Comparison of ENCODE assay signal across 18 cellular contexts in the genomic region with DNA sequence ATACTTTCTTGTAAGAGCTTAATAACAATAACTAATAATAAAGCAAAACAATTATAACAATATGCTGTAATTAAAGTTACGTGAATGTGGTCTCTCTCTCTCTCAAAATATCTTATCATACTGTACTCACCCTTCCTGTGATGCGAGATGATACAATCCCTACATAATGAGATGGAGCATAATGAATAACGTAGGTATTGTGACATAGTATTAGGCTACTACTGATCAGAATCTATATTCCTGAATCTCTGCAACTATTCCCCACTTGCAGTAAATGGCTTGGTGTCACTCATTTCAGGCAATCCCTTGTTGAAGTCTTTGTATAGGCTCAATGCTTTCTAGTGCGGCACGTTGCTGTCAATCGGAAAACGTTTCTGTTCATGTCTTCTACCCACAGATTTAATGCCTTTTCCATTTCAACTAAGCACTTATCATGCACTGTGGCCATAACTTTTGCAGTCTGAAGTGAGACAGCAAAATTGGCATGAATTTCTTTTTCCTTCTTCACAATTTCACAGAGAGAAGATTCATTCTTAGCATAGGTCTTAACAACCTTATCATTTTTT. TPM values are rescaled to one million over a fixed set of nuclear protein-coding genes. Genes with fewer than 3 reads are reported as not detected.
DNase-seq lines count a peak whose midpoint lies in the region; FAIRE-seq and TF ChIP-seq lines count a peak whose summit lies in the region.
"Had no signal": no experiment of that assay in that cellular context is flagged by ENCODE, and none has a peak within 500 bp of the region (broad histone marks: within the 10 kb centered on the region; RNA-seq: fewer than 3 reads in every experiment).

No MANE protein-coding gene starts in this region.

- no peak overlapping the region for H3K9ac ChIP-seq in astrocyte (ENCODE audit: low read length)
- H3K9ac ChIP-seq in neural cell (ENCODE audit: low read length) = peak overlapping the region; percentile 2
- H3K9ac ChIP-seq: KMS-11 had no signal

- H3K4me2 ChIP-seq in PC-9 = no peak overlapping the region
- peak overlapping the region; percentile 76 for H3K4me2 ChIP-seq in astrocyte (ENCODE audit: low read length)
- H3K4me2 ChIP-seq in neural cell (ENCODE audit: low read length) = no peak overlapping the region
- H3K4me2 ChIP-seq: GM23338, KMS-11 had no signal

- TF ChIP-seq CTCF in PC-9 (conservative IDR thresholded peaks at IDR 0.05) (no peak), astrocyte (IDR thresholded peaks at IDR 0.05; ENCODE audit: insufficient read depth, low read depth, low read length) (no peak), neural cell (IDR thresholded peaks at IDR 0.05; ENCODE audit: poor library complexity, severe bottlenecking) (no peak), suprapubic skin (IDR thresholded peaks at IDR 0.05) (no peak)

- H2AFZ ChIP-seq in ACC112 (ENCODE audit: low read length, unreplicated experiment) (peak overlapping the region; percentile 74), PC-9 (peak overlapping the region; percentile 11; the same call in 1 of the 2 replicates), astrocyte (ENCODE audit: low read depth, low read length) (no peak overlapping the region), neural cell (ENCODE audit: low read depth, low read length) (no peak overlapping the region)
- H2AFZ ChIP-seq: GM23338 had no signal

- WGBS in suprapubic skin = 87% methylated on average over 7 of the region's 7 CpGs

- H3K9me2 ChIP-seq in PC-9 (ENCODE audit: insufficient read depth) = no peaks in the 10 kb centered on the region
- H3K9me2 ChIP-seq in neural cell (ENCODE audit: insufficient read depth, low read length) = no peaks in the 10 kb centered on the region

- intact Hi-C loops in PC-9 (cut with micrococcal nuclease; ENCODE audit: unreplicated experiment) = no loop called here

- no peak overlapping the region for H3K4me3 Mint-ChIP-seq in astrocyte (ENCODE audit: unreplicated experiment)
- H3K4me3 Mint-ChIP-seq: B cell, GM23338 had no signal

- H3K27me3 Mint-ChIP-seq in astrocyte (ENCODE audit: low read depth, unreplicated experiment) = no peaks in the 10 kb centered on the region
- H3K27me3 Mint-ChIP-seq: B cell had no signal

- peaks cover 24% of the 10 kb centered on the region for H3K4me1 Mint-ChIP-seq in astrocyte (ENCODE audit: low read depth, unreplicated experiment)
- H3K4me1 Mint-ChIP-seq: GM23338 had no signal

- no peak for TF ChIP-seq POLR2A in suprapubic skin (IDR thresholded peaks at IDR 0.05)

- TF ChIP-seq EP300 in neural cell (conservative IDR thresholded peaks at IDR 0.05; ENCODE audit: poor library complexity, severe bottlenecking) (peak; percentile 93), suprapubic skin (IDR thresholded peaks at IDR 0.05) (no peak)

- H3K4me1 ChIP-seq in ACC112 (ENCODE audit: control insufficient read depth, insufficient read depth, low read length, unreplicated experiment) = peaks cover 16% of the 10 kb centered on the region
- H3K4me1 ChIP-seq in PC-9 (replicated peaks; ENCODE audit: insufficient read depth) = no peaks in the 10 kb centered on the region
- peaks cover 5% of the 10 kb centered on the region for H3K4me1 ChIP-seq in astrocyte (ENCODE audit: insufficient read depth, low read length)
- no peaks in the 10 kb centered on the region for H3K4me1 ChIP-seq in suprapubic skin
- H3K4me1 ChIP-seq: Caco-2 had no signal

- H3K27ac ChIP-seq in ACC112 (ENCODE audit: low read depth, low read length) = peak overlapping the region; percentile 3; the same call in 1 of the 2 replicates
- no peak overlapping the region for H3K27ac ChIP-seq in PC-9
- no peak overlapping the region for H3K27ac ChIP-seq in astrocyte (ENCODE audit: low read depth, low read length)
- peak overlapping the region; percentile 66 for H3K27ac ChIP-seq in neural cell (ENCODE audit: low read length)
- no peak overlapping the region for H3K27ac ChIP-seq in suprapubic skin
- H3K27ac ChIP-seq: KMS-11 had no signal

- H3K9me3 Mint-ChIP-seq in astrocyte (ENCODE audit: unreplicated experiment) = no peaks in the 10 kb centered on the region
- H3K9me3 Mint-ChIP-seq: GM23338 had no signal

- no peaks in the 10 kb centered on the region for H4K20me1 ChIP-seq in PC-9 (ENCODE audit: insufficient read depth)
- H4K20me1 ChIP-seq in astrocyte (ENCODE audit: insufficient read depth, low read length) = no peaks in the 10 kb centered on the region
- no peaks in the 10 kb centered on the region for H4K20me1 ChIP-seq in neural cell (ENCODE audit: insufficient read depth)

- CTCF ChIA-PET in PC-9 (lab: Charles Lee) = no interaction called here

- no peak for DNase-seq in PC-9
- DNase-seq in astrocyte (ENCODE audit: low read depth) = no peak
- no peak for DNase-seq in T1000 (lab: John Stamatoyannopoulos, UW)
- DNase-seq in hippocampal formation (lab: John Stamatoyannopoulos, UW) = no peak
- DNase-seq in COLO668 (lab: John Stamatoyannopoulos, UW; ENCODE audit: unreplicated experiment) = no peak
- DNase-seq in suprapubic skin (ENCODE audit: low spot score in 2 of 2) = no peak
- DNase-seq: 8988T, Caco-2, GDM1, NCI-H1417 treated with DMSO at 0.1 percent for 48 hours, NCI-H187 treated with DMSO at 0.1 percent for 48 hours, NCI-H345, NCI-H524 treated with DMSO at 0.1 percent for 48 hours had no signal

- H3K27me3 ChIP-seq in ACC112 (ENCODE audit: insufficient read depth, low read length) (no peaks in the 10 kb centered on the region), PC-9 (ENCODE audit: insufficient read depth, low read depth) (no peaks in the 10 kb centered on the region), astrocyte (ENCODE audit: insufficient read depth, low read length) (no peaks in the 10 kb centered on the region), neural cell (ENCODE audit: insufficient read depth, low read depth, low read length) (no peaks in the 10 kb centered on the region), suprapubic skin (no peaks in the 10 kb centered on the region)

- H3K36me3 ChIP-seq in ACC112 (ENCODE audit: insufficient read depth, low read length) = no peaks in the 10 kb centered on the region; the same call in 1 of the 2 replicates
- no peaks in the 10 kb centered on the region for H3K36me3 ChIP-seq in PC-9 (ENCODE audit: low read depth)
- H3K36me3 ChIP-seq in astrocyte (ENCODE audit: insufficient read depth, low read length) = no peaks in the 10 kb centered on the region
- no peaks in the 10 kb centered on the region for H3K36me3 ChIP-seq in neural cell (ENCODE audit: insufficient read depth, low read length)
- no peaks in the 10 kb centered on the region for H3K36me3 ChIP-seq in suprapubic skin

- H3K36me3 Mint-ChIP-seq in astrocyte (ENCODE audit: low read depth, unreplicated experiment) = no peaks in the 10 kb centered on the region

- H3F3A ChIP-seq in PC-9 (ENCODE audit: insufficient read depth, low read depth) (no peaks in the 10 kb centered on the region), neural cell (ENCODE audit: insufficient read depth, low read length, poor library complexity, severe bottlenecking) (no peaks in the 10 kb centered on the region)

- FAIRE-seq in astrocyte (lab: Jason Lieb, UNC) = no peak

- H3K4me3 ChIP-seq in ACC112 (ENCODE audit: low read depth, low read length) = peak overlapping the region; percentile 71; the same call in 1 of the 2 replicates
- H3K4me3 ChIP-seq in PC-9 = no peak overlapping the region
- peak overlapping the region; percentile 35 for H3K4me3 ChIP-seq in astrocyte (ENCODE audit: insufficient read depth, low read depth, low read length)
- H3K4me3 ChIP-seq in neural cell (ENCODE audit: low read length) = no peak overlapping the region
- no peak overlapping the region for H3K4me3 ChIP-seq in suprapubic skin
- H3K4me3 ChIP-seq: GM23338 had no signal

- no peak for TF ChIP-seq RAD21 in neural cell (conservative IDR thresholded peaks at IDR 0.05)

- H3K9me3 ChIP-seq in PC-9 (ENCODE audit: insufficient read depth, low read depth) (no peaks in the 10 kb centered on the region), astrocyte (ENCODE audit: insufficient read depth, low read depth, low read length) (no peaks in the 10 kb centered on the region), neural cell (ENCODE audit: low read length) (no peaks in the 10 kb centered on the region), suprapubic skin (no peaks in the 10 kb centered on the region)
- H3K9me3 ChIP-seq: Caco-2 had no signal

- no peaks in the 10 kb centered on the region for H3K79me2 ChIP-seq in ACC112 (ENCODE audit: control insufficient read depth, insufficient read depth, low read length, unreplicated experiment)
- H3K79me2 ChIP-seq in PC-9 (ENCODE audit: low read depth) = no peaks in the 10 kb centered on the region
- no peaks in the 10 kb centered on the region for H3K79me2 ChIP-seq in astrocyte (ENCODE audit: insufficient read depth, low read length)
- H3K79me2 ChIP-seq in neural cell (replicated peaks; ENCODE audit: insufficient read depth, low read length) = no peaks in the 10 kb centered on the region

- BruUV-seq in PC-9 (replicated peaks; lab: Mats Ljungman, UMichigan) = no TSS peak

- POLR2A ChIA-PET in PC-9 (lab: Charles Lee; ENCODE audit: unreplicated experiment) = no interaction called here

- peak overlapping the region; percentile 13 for H3K27ac Mint-ChIP-seq in astrocyte (ENCODE audit: unreplicated experiment)
- H3K27ac Mint-ChIP-seq: B cell, GM23338 had no signal

TF ChIP-seq in neural cell, 6 proteins besides CTCF, POLR2A, EP300 and RAD21 (continues in another document):
- TF ChIP-seq POLR2AphosphoS5 (IDR thresholded peaks at IDR 0.05) = peak; percentile 86

RNA-seq across cellular contexts. Expression of a gene that starts 32.3 kb away (rescaled TPM):
- 1.0 and 1.3 TPM in 2 replicates for total RNA-seq in PC-9 (2021)
- 3.5 and 4.8 TPM in 2 replicates for total RNA-seq in astrocyte
- polyA plus RNA-seq in neural cell = 14.7 and 16.8 TPM in 2 replicates
- 17.8 and 18.8 TPM in 2 replicates for polyA minus RNA-seq in neural cell
- 10 to 100 TPM; 16.7 to 25.9 (median 21.0) TPM for total RNA-seq in suprapubic skin

Comparison
In these comparisons a context has a peak if more than half of its experiments do, and no peak if none do; other contexts are left out.
1. H2AFZ ChIP-seq: peak in ACC112 (single experiment) and PC-9 (single experiment); none in astrocyte (single experiment) and neural cell (single experiment).
2. H3K27ac ChIP-seq: peak in ACC112 (single experiment) and neural cell (single experiment); none in PC-9 (single experiment), astrocyte (single experiment) and suprapubic skin (single experiment).
3. H3K4me3 ChIP-seq: peak in ACC112 (single experiment) and astrocyte (single experiment); none in PC-9 (single experiment), neural cell (single experiment) and suprapubic skin (single experiment).